ENCODE assay signal across 20 cellular contexts in the genomic region with DNA sequence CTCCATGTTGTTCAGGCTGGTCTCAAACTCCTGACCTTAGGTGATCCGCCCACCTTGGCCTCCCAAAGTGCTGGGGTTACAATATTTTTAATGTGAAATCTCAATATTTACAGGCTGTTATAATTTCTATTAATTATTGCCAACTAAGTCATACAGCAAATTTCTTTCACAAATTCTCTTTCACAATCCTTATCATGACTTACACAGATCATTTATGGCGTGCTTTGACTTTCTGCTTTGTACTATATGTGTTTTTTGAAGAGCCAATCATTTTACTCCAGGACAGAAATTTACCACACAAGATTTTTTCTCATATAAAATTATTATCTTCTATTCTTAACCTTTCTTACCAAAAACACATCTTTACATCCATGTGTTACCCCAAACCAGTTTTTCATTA.
"Had no signal": no experiment of that assay in that cellular context is flagged by ENCODE, and none has a peak within 500 bp of the region (broad histone marks: within the 10 kb centered on the region; RNA-seq: fewer than 3 reads in every experiment).

No MANE protein-coding gene starts in this region.

- H3K27me3 Mint-ChIP-seq: natural killer cell treated with Interleukin-12 subunit alpha and Interleukin-12 subunit beta and Interleukin-15 and Interleukin-18, amount 100 ng/mL, for 72 hours had no signal

- ATAC-seq: activated CD4-positive, CD25-positive, alpha-beta regulatory T cell treated with anti-CD3 and anti-CD28 coated beads, Interleukin-2, amount 50 U/mL, for 24 hours; foreskin keratinocyte; left ventricle myocardium superior; natural killer cell treated with Interleukin-12 subunit alpha and Interleukin-12 subunit beta and Interleukin-15 and Interleukin-18, amount 100 ng/mL, for 72 hours had no signal

- DNase-seq: activated naive CD4-positive, alpha-beta T cell treated with Interleukin-2 at 50 U/mL for 16 hours; activated T-cell treated with anti-CD3 and anti-CD28 coated beads for 4 hours; anterior cingulate cortex; brain microvascular endothelial cell; cerebellar nuclear complex; effector CD8-positive, alpha-beta T cell; kidney glomerular epithelial cell; left ventricle myocardium superior; mesenchymal stem cell; nucleus accumbens; posterior cingulate gyrus; retina; stimulated activated CD4-positive, alpha-beta T cell treated with anti-CD3 and anti-CD28 coated beads, Interleukin-15, amount 100 ng/mL, for 24 hours; stimulated activated CD4-positive, alpha-beta T cell treated with anti-CD3 and anti-CD28 coated beads, Interleukin-4, amount 100 ng/mL, for 1 hour; stimulated activated naive CD4-positive, alpha-beta T cell; substantia nigra; transverse colon had no signal

- H3K4me1 ChIP-seq: foreskin keratinocyte, transverse colon had no signal

- H3K4me3 Mint-ChIP-seq: natural killer cell treated with Interleukin-12 subunit alpha and Interleukin-12 subunit beta and Interleukin-15 and Interleukin-18, amount 100 ng/mL, for 72 hours had no signal

- H3K4me3 ChIP-seq: transverse colon had no signal

- H3K27ac Mint-ChIP-seq: natural killer cell treated with Interleukin-12 subunit alpha and Interleukin-12 subunit beta and Interleukin-15 and Interleukin-18, amount 100 ng/mL, for 72 hours had no signal

- H3K27ac ChIP-seq: brain microvascular endothelial cell, foreskin keratinocyte, transverse colon had no signal
